8 cellular contexts compared by ENCODE assay signal in the genomic region with DNA sequence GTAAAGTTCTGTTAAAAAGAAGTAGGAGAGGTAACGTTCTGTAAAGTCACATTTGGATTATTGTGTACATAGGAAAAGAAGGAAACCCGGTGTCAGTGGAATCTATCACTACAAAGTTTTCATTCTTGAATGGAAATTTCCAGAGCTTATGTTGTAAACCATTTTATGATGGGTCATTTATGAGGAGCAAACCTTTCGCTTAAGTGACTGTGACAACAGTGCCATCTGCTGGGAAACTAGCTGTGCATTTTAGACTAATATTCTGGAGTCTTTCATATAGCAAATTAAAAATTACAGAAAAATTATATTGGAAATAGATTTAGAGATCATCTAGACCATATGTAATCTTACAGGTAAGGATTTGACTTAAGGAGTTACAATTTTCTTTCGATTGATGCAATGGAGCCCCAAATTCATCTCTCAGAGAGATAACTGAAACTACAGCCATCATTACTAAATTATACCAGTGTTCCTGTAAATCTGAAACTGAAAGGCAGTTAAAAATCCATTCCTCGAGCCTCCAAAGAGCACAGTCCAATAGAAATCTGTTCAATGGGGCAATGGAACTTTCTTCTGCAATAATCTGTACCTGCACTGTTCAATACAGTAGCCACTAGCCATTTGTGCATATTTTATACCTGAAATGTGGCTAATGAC.
DNase-seq lines count a peak whose midpoint lies in the region; ATAC-seq and TF ChIP-seq lines count a peak whose summit lies in the region.

No MANE protein-coding gene starts in this region.

- H3K4me3 ChIP-seq in GM12865 (ENCODE audit: low read depth, low read length) (no peak overlapping the region), WI38 (ENCODE audit: low read depth, low read length) (no peak overlapping the region)

- TF ChIP-seq CTCF in GM12865 (IDR thresholded peaks at IDR 0.05; ENCODE audit: insufficient read depth, low read depth, low read length, missing control alignments) (peak; percentile 33), WI38 (IDR thresholded peaks at IDR 0.05; ENCODE audit: low read depth, low read length) (0 out of 2 replicates have a peak, but pooled peaks have one; percentile 13), nephron progenitor cell (IDR thresholded peaks at IDR 0.05) (peak; percentile 49)

- H3K36me3 Mint-ChIP-seq in nephron progenitor cell (ENCODE audit: low read depth) = no peaks in the 10 kb centered on the region

- no peak for ATAC-seq in GM18873 (IDR thresholded peaks at IDR 0.05; ENCODE audit: low FRiP score, unreplicated experiment)

- no peaks in the 10 kb centered on the region for H3K4me1 Mint-ChIP-seq in nephron progenitor cell

- no peak overlapping the region for H3K4me3 Mint-ChIP-seq in nephron progenitor cell

- no peaks in the 10 kb centered on the region for H3K27me3 Mint-ChIP-seq in nephron progenitor cell (ENCODE audit: low read depth, poor library complexity)

- peaks cover 13% of the 10 kb centered on the region for H3K9me3 Mint-ChIP-seq in nephron progenitor cell

- DNase-seq in AG08395 (ENCODE audit: low spot score) = peak; percentile 60
- peak; percentile 44 for DNase-seq in GM12865 (ENCODE audit: low read depth)
- peak; percentile 10 for DNase-seq in NCI-H2029 (lab: John Stamatoyannopoulos, UW)
- DNase-seq in epidermal melanocyte (ENCODE audit: insufficient read length, low spot score) = peak; percentile 31
- peak; percentile 7 for DNase-seq in nephron progenitor cell
- DNase-seq in cortex of kidney (lab: John Stamatoyannopoulos, UW) = no peak

- no peak overlapping the region for H3K27ac Mint-ChIP-seq in nephron progenitor cell
